9 cellular contexts compared by ENCODE assay signal in the genomic region with DNA sequence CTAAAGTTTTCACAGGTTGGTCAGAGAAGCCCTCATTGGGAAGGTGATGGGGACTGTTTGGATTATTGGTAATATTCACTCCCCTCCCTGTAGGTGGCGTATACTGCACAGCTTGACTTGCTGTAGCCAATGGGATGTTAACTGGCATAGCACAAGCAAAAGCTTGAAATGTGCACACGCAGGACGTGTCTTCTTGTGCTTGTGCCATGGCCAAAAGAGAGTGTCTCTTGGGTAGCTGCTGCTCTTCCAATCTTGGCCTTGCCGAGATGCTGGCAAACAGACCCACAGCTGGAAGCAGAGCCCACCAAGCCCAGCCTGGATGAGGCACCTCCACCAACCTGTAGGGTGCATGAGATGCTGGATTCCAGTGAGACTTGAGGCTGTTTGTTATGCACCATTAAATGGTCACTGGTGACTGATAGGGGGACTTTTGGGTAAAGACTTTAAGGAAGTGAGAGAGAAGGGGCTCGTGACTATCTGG.
DNase-seq lines count a peak whose midpoint lies in the region; ATAC-seq and TF ChIP-seq lines count a peak whose summit lies in the region.
"Had no signal": no experiment of that assay in that cellular context is flagged by ENCODE, and none has a peak within 500 bp of the region (broad histone marks: within the 10 kb centered on the region; RNA-seq: fewer than 3 reads in every experiment).

No MANE protein-coding gene starts in this region.

- H3K4me3 Mint-ChIP-seq in natural killer cell: no peak overlapping the region
- H3K4me3 Mint-ChIP-seq: memory B cell had no signal

- no peaks in the 10 kb centered on the region for H3K9me3 Mint-ChIP-seq in natural killer cell

- H3K27me3 Mint-ChIP-seq in natural killer cell (ENCODE audit: low read depth in 2 of 2): peaks cover 0 to 2% of the 10 kb centered on the region in 2 donors

- H3K27ac Mint-ChIP-seq in natural killer cell: no peak overlapping the region
- H3K27ac Mint-ChIP-seq: memory B cell had no signal

- ATAC-seq in GM19395 (IDR thresholded peaks at IDR 0.05; ENCODE audit: unreplicated experiment): peak; percentile 75
- ATAC-seq in HG03565 (IDR thresholded peaks at IDR 0.05; ENCODE audit: unreplicated experiment): peak; percentile 74
- ATAC-seq in natural killer cell: no peak

- TF ChIP-seq CTCF in natural killer cell (IDR thresholded peaks at IDR 0.05): no peak

- no peaks in the 10 kb centered on the region for H3K4me1 Mint-ChIP-seq in natural killer cell
- H3K4me1 Mint-ChIP-seq: memory B cell had no signal

- DNase-seq in DMS 273 (lab: John Stamatoyannopoulos, UW; ENCODE audit: unreplicated experiment) (peak; percentile 49), DMS 273 treated with DMSO at 0.1 percent for 48 hours (lab: John Stamatoyannopoulos, UW) (no peak), SK-N-DZ (ENCODE audit: low spot score) (peak; percentile 47), islet precursor cell (peak; percentile 54), NCI-H510A treated with DMSO at 0.1 percent for 48 hours (lab: John Stamatoyannopoulos, UW) (no peak), natural killer cell (no peak)

- intact Hi-C loops in natural killer cell (cut with micrococcal nuclease): no loop called here

- no peaks in the 10 kb centered on the region for H3K36me3 Mint-ChIP-seq in natural killer cell
- H3K36me3 Mint-ChIP-seq: memory B cell had no signal

Comparison
In these comparisons a context has a peak if more than half of its experiments do, and no peak if none do; other contexts are left out.
1. DNase-seq: peak in DMS 273 (single experiment), SK-N-DZ (single experiment) and islet precursor cell (single experiment); none in DMS 273 treated with DMSO at 0.1 percent for 48 hours (single experiment), NCI-H510A treated with DMSO at 0.1 percent for 48 hours (single experiment) and natural killer cell (single experiment).
2. ATAC-seq: peak in GM19395 (single experiment) and HG03565 (single experiment); none in natural killer cell (0 of 3).